In genomic region chr20:50929299-50930138, GRCh38 we compare ENCODE assay signal across 8 cellular contexts. TPM values are rescaled to one million over a fixed set of nuclear protein-coding genes. Genes with fewer than 3 reads are reported as not detected.
DNase-seq lines count a peak whose midpoint lies in the region; ATAC-seq and TF ChIP-seq lines count a peak whose summit lies in the region.

No MANE protein-coding gene starts in this region.

- TF ChIP-seq CTCF in coronary artery (IDR thresholded peaks at IDR 0.05): peak; percentile 79

- peaks cover 55% of the 10 kb centered on the region for H3K4me1 Mint-ChIP-seq in activated CD4-positive, alpha-beta T cell treated with anti-CD3 and anti-CD28 coated beads for 36 hours

- CTCF ChIA-PET in activated CD4-positive, alpha-beta T cell treated with anti-CD3 and anti-CD28 coated beads for 36 hours (lab: Charles Lee): interaction anchor here (0.5 to 5.4 kb wide), 25 partner anchors 10 to 708 kb away, joined by 3 to 60 read pairs (median 4); partner anchors contain the start of genes BCAS4, DPM1 and MOCS3

- POLR2A ChIA-PET in activated CD4-positive, alpha-beta T cell treated with anti-CD3 and anti-CD28 coated beads for 36 hours (lab: Charles Lee): interaction anchor here (0.5 to 3.9 kb wide), 9 partner anchors 8 to 552 kb away, joined by 3 to 44 read pairs (median 4); partner anchors contain the start of genes BCAS4, DPM1 and MOCS3

- H3K4me3 Mint-ChIP-seq in activated CD4-positive, alpha-beta T cell treated with anti-CD3 and anti-CD28 coated beads for 36 hours: peak overlapping the region; percentile 92

- H3K4me3 ChIP-seq in coronary artery: peak overlapping the region; percentile 93

- no peaks in the 10 kb centered on the region for H3K9me3 Mint-ChIP-seq in activated CD4-positive, alpha-beta T cell treated with anti-CD3 and anti-CD28 coated beads for 36 hours (ENCODE audit: low read depth)

- peak overlapping the region; percentile 69 to 100 for H3K27ac ChIP-seq in coronary artery

- intact Hi-C loops in activated CD4-positive, alpha-beta T cell treated with anti-CD3 and anti-CD28 coated beads for 36 hours (cut with DNase I, micrococcal nuclease): loop anchor here (1.0 to 10.0 kb wide), 9 partner anchors 15 to 1655 kb away; partner anchors contain the start of genes CEBPB (in 1 of the 2), NFATC2 (in 1 of the 2), PTPN1 (in 1 of the 2) and ZNFX1 (in 1 of the 2)

- peak overlapping the region; percentile 95 for H3K27ac Mint-ChIP-seq in activated CD4-positive, alpha-beta T cell treated with anti-CD3 and anti-CD28 coated beads for 36 hours

- no peaks in the 10 kb centered on the region for H3K27me3 Mint-ChIP-seq in activated CD4-positive, alpha-beta T cell treated with anti-CD3 and anti-CD28 coated beads for 36 hours

- DNase-seq in AML-193 (lab: John Stamatoyannopoulos, UW) (peak; percentile 93 to 94), NCI-H510A (lab: John Stamatoyannopoulos, UW) (peak; percentile 87), coronary artery (ENCODE audit: low spot score) (peak; percentile 91), left lobe of liver (ENCODE audit: low spot score) (peak; percentile 76)
- peak; percentile 98 for DNase-seq in activated CD4-positive, alpha-beta T cell treated with anti-CD3 and anti-CD28 coated beads for 36 hours
- peak; percentile 91 to 92 for DNase-seq in stimulated activated CD4-positive, alpha-beta T cell treated with anti-CD3 and anti-CD28 coated beads, Interleukin-2, amount 100 ng/mL, for 24 hours

- ATAC-seq in GM19043 (IDR thresholded peaks at IDR 0.05; ENCODE audit: low read depth, unreplicated experiment) (peak; percentile 64), HG03442 (IDR thresholded peaks at IDR 0.05; ENCODE audit: unreplicated experiment) (peak; percentile 67), left lobe of liver (peak; percentile 63)
- peak; percentile 80 for ATAC-seq in activated CD4-positive, alpha-beta T cell treated with anti-CD3 and anti-CD28 coated beads for 36 hours

- peaks cover 50% of the 10 kb centered on the region for H3K36me3 Mint-ChIP-seq in activated CD4-positive, alpha-beta T cell treated with anti-CD3 and anti-CD28 coated beads for 36 hours (ENCODE audit: low read depth)

RNA-seq across cellular contexts. Expression of gene ADNP, which starts 1.7 kb away (rescaled TPM):
- 10 to 100 TPM; 61.0 to 86.1 TPM for total RNA-seq in activated CD4-positive, alpha-beta T cell treated with anti-CD3 and anti-CD28 coated beads for 36 hours
- 21.1 TPM for total RNA-seq in left lobe of liver

RNA-seq across cellular contexts. Expression of gene DPM1, which starts 28.8 kb away (rescaled TPM):
- 10 to 100 TPM; 55.6 to 72.1 TPM for total RNA-seq in activated CD4-positive, alpha-beta T cell treated with anti-CD3 and anti-CD28 coated beads for 36 hours
- 13.6 TPM for total RNA-seq in left lobe of liver

RNA-seq across cellular contexts. Expression of gene MOCS3, which starts 29.1 kb away (rescaled TPM):
- total RNA-seq in activated CD4-positive, alpha-beta T cell treated with anti-CD3 and anti-CD28 coated beads for 36 hours: 1 to 10 TPM; 3.1 to 3.8 TPM
- total RNA-seq in left lobe of liver: 2.6 TPM

Comparison
In these comparisons a context has a peak if more than half of its experiments do, and no peak if none do; other contexts are left out.
1. Peak in every context shown above with its lines: DNase-seq, ATAC-seq, H3K4me3 ChIP-seq and H3K27ac ChIP-seq.